Comparison of ENCODE assay signal across 27 cellular contexts in the genomic region with DNA sequence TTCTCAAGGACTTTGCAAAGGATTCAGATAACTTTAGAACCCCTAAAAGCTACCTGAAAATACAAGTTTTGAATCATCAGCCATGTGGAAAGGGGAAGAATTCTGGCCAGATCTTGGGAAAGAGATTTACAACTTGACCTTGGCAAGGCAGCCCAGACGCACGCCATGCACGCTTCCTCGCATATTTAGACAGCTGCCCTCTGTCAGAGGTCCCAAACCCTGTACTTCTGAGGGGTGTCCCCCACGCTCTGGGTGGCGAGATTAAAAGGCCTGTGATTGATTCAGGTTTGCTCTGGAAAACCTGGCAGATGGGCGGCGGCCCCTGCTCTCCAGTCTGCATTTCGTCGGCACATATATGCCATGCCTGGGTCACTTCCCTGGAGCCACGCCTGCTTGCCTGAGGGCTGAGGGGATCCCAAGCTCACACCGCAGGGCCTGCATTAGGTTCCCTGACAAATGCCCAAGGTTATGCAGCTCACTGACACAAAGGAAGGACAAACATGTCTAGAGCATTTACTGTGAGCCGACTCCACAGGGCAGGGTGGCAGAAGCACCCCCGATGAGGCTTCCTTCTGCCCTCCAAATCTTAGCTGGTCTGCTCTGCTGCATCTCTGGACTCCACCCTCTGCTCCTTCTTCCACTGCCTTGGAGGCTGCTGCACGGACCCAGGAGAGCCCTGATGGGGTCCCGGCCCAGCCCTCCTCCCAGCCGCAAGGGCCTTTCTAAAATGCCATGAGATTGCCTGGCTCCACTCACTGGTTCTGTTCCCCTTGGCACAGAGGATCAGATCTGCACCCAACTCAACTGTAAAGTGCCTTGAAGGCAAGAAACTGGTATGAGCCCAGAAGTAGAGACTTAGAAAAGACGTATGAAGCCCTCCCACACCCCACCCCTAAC.
A peak's percentile ranks its signal among the peaks of the same experiment; 100 is the strongest.
DNase-seq lines count a peak whose midpoint lies in the region; ATAC-seq and TF ChIP-seq lines count a peak whose summit lies in the region.
"Had no signal": no experiment of that assay in that cellular context is flagged by ENCODE, and none has a peak within 500 bp of the region (broad histone marks: within the 10 kb centered on the region; RNA-seq: fewer than 3 reads in every experiment).

No MANE protein-coding gene starts in this region.

- peaks cover 4% of the 10 kb centered on the region for H3K27me3 Mint-ChIP-seq in GM23338 (ENCODE audit: insufficient read depth, low read depth, poor library complexity)
- H3K27me3 Mint-ChIP-seq: IgD-negative memory B cell; naive thymus-derived CD4-positive, alpha-beta T cell had no signal

- no peaks in the 10 kb centered on the region for H3K9me3 Mint-ChIP-seq in GM23338
- H3K9me3 Mint-ChIP-seq: activated T-helper 1 cell treated with anti-CD3 and anti-CD28 coated beads, Interleukin-12 subunit alpha, Interleukin-12 subunit beta, Interleukin-2, Interleukin-4 antibody, amounts not matched to agents 30 ng/mL and 10 ng/mL and 1 ng/mL, durations not matched to agents 14 hours and 24 hours and 36 hours; IgD-negative memory B cell; mesothelial cell of epicardium; naive thymus-derived CD4-positive, alpha-beta T cell; T-helper 2 cell treated with Interferon-gamma antibody and Interleukin-4, amounts not matched to agents 5 μg/mL and 100 μg/mL, for 36 hours had no signal

- DNase-seq in GM23338 (ENCODE audit: low spot score) (no peak), left kidney (ENCODE audit: low read depth, low spot score) (peak; percentile 49), gastrocnemius medialis (no peak), hepatic stellate cell (ENCODE audit: low spot score) (no peak), retina (no peak)
- DNase-seq: activated CD4-positive, alpha-beta T cell treated with anti-CD3 and anti-CD28 coated beads for 48 hours; activated naive CD4-positive, alpha-beta T cell treated with anti-CD3 and anti-CD28 coated beads, Interleukin-2, amount 50 U/mL, for 16 hours; aorta; C1 segment of cervical spinal cord; Caco-2; dermis blood vessel endothelial cell; glutamatergic neuron; HCEC 1CT; naive thymus-derived CD4-positive, alpha-beta T cell; NCI-H1092 treated with DMSO at 0.1 percent for 48 hours; NCI-H2029 treated with DMSO at 0.1 percent for 48 hours; NCI-H2227 treated with DMSO at 0.1 percent for 48 hours; stimulated activated CD4-positive, alpha-beta T cell treated with anti-CD3 and anti-CD28 coated beads, Interleukin-1b, Interleukin-23, amount 100 ng/mL, for 48 hours had no signal

- H4K20me1 ChIP-seq in GM23338 (replicated peaks; ENCODE audit: insufficient read depth), result 0 out of 2 replicates have a peak, but pooled peaks cover 5% of the 10 kb centered on the region

- no peak overlapping the region for H3K4me3 Mint-ChIP-seq in GM23338
- H3K4me3 Mint-ChIP-seq: activated T-helper 1 cell treated with anti-CD3 and anti-CD28 coated beads, Interleukin-12 subunit alpha, Interleukin-12 subunit beta, Interleukin-2, Interleukin-4 antibody, amounts not matched to agents 30 ng/mL and 10 ng/mL and 1 ng/mL, durations not matched to agents 14 hours and 24 hours and 36 hours; IgD-negative memory B cell; mesothelial cell of epicardium; naive thymus-derived CD4-positive, alpha-beta T cell; T-helper 2 cell treated with Interferon-gamma antibody and Interleukin-4, amounts not matched to agents 5 μg/mL and 100 μg/mL, for 36 hours had no signal

- no peaks in the 10 kb centered on the region for H3F3A ChIP-seq in GM23338 (replicated peaks; ENCODE audit: low read depth)

- 0 out of 2 replicates have a peak, but pooled peaks cover 7% of the 10 kb centered on the region for H3K36me3 ChIP-seq in GM23338 (ENCODE audit: insufficient read depth)
- H3K36me3 ChIP-seq in gastrocnemius medialis, result peaks cover 0 to 19% of the 10 kb centered on the region in 2 donors
- H3K36me3 ChIP-seq: ovary had no signal

- H2AFZ ChIP-seq in GM23338, result no peak overlapping the region

- TF ChIP-seq POLR2A in gastrocnemius medialis (IDR thresholded peaks at IDR 0.05), result no peak

- H3K4me1 Mint-ChIP-seq in GM23338, result peaks cover 6% of the 10 kb centered on the region
- H3K4me1 Mint-ChIP-seq: naive thymus-derived CD4-positive, alpha-beta T cell had no signal

- no peak overlapping the region for H3K4me2 ChIP-seq in GM23338

- no peaks in the 10 kb centered on the region for H3K9me2 ChIP-seq in GM23338 (ENCODE audit: insufficient read depth)

- intact Hi-C loops in gastrocnemius medialis (cut with DNase I; ENCODE audit: low total_unique reads), result no loop called here

- no peak overlapping the region for H3K27ac ChIP-seq in GM23338 (ENCODE audit: low read depth)
- H3K27ac ChIP-seq in gastrocnemius medialis, result peak overlapping the region; percentile 74 to 94 (median 90)
- H3K27ac ChIP-seq: ovary had no signal

- no peak overlapping the region for H3K27ac Mint-ChIP-seq in GM23338
- H3K27ac Mint-ChIP-seq: activated T-helper 1 cell treated with anti-CD3 and anti-CD28 coated beads, Interleukin-12 subunit alpha, Interleukin-12 subunit beta, Interleukin-2, Interleukin-4 antibody, amounts not matched to agents 30 ng/mL and 10 ng/mL and 1 ng/mL, durations not matched to agents 14 hours and 24 hours and 36 hours; IgD-negative memory B cell; naive thymus-derived CD4-positive, alpha-beta T cell; T-helper 2 cell treated with Interferon-gamma antibody and Interleukin-4, amounts not matched to agents 5 μg/mL and 100 μg/mL, for 36 hours had no signal

- peaks cover 3% of the 10 kb centered on the region; the same call in 2 of the 3 replicates for H3K36me3 Mint-ChIP-seq in GM23338 (ENCODE audit: low read depth)
- H3K36me3 Mint-ChIP-seq: naive thymus-derived CD4-positive, alpha-beta T cell had no signal

- in situ Hi-C loops in gastrocnemius medialis (cut with MboI; ENCODE audit: low sequenced_read_pairs in 4 of 4), result no loop called here

- ATAC-seq in GM23338 (peak; percentile 6; the same call in 1 of the 3 replicates), gastrocnemius medialis (no peak), HG03442 (IDR thresholded peaks at IDR 0.05; ENCODE audit: unreplicated experiment) (no peak), HG02763 (IDR thresholded peaks at IDR 0.05; ENCODE audit: unreplicated experiment) (no peak)
- ATAC-seq: GM12878; naive thymus-derived CD4-positive, alpha-beta T cell had no signal

- TF ChIP-seq CTCF in GM23338 (conservative IDR thresholded peaks at IDR 0.05; ENCODE audit: low read depth in 2 of 2) (no peak), gastrocnemius medialis (IDR thresholded peaks at IDR 0.05 in 4 of 5, conservative IDR thresholded peaks at IDR 0.05 in 1 of 5) (no peak)

- no peaks in the 10 kb centered on the region for H3K27me3 ChIP-seq in GM23338 (ENCODE audit: insufficient read depth)
- H3K27me3 ChIP-seq in gastrocnemius medialis, result no peaks in the 10 kb centered on the region
- H3K27me3 ChIP-seq: ovary had no signal

- H3K4me3 ChIP-seq in GM23338 (no peak overlapping the region), gastrocnemius medialis (no peak overlapping the region)
- H3K4me3 ChIP-seq: GM12878, ovary had no signal

- H3K9me3 ChIP-seq in gastrocnemius medialis, result no peaks in the 10 kb centered on the region
- H3K9me3 ChIP-seq: Caco-2, ovary had no signal

- H3K79me2 ChIP-seq in GM23338 (replicated peaks; ENCODE audit: insufficient read depth), result no peaks in the 10 kb centered on the region

- peaks cover 6% of the 10 kb centered on the region for H3K4me1 ChIP-seq in GM23338 (ENCODE audit: insufficient read depth)
- H3K4me1 ChIP-seq in gastrocnemius medialis, result peaks cover 65 to 80% of the 10 kb centered on the region in 2 donors

TF ChIP-seq in GM23338, 12 proteins besides CTCF, POLR2A, EP300 and RAD21 (continues in another document):
- TF ChIP-seq POLR2AphosphoS5 (IDR thresholded peaks at IDR 0.05; ENCODE audit: low read depth), result no peak
- no peak for TF ChIP-seq EZH2 (IDR thresholded peaks at IDR 0.05; ENCODE audit: low read depth, unreplicated experiment)
- no peak for TF ChIP-seq NANOG (IDR thresholded peaks at IDR 0.05; ENCODE audit: borderline replicate concordance)

TF ChIP-seq in PFSK-1, 5 proteins besides CTCF, POLR2A, EP300 and RAD21:
- TF ChIP-seq SIN3A (IDR thresholded peaks at IDR 0.05; ENCODE audit: borderline replicate concordance, insufficient read depth, low read length), result no peak
- peak; percentile 27; the same call in 1 of the 2 replicates for TF ChIP-seq POLR2AphosphoS5 (IDR thresholded peaks at IDR 0.05; ENCODE audit: low read depth, low read length)
